1 cellular context compared by ENCODE assay signal in genomic region chr19:49641688-49642487, GRCh38.
TF ChIP-seq lines count a peak whose summit lies in the region.

TSS of gene SCAF1 (plus strand) at chr19:49642209. CDS start at chr19:49645027, 2,818 bp downstream.

TF ChIP-seq in HepG2, 621 proteins besides CTCF, POLR2A, EP300 and RAD21 (continued from another document and continues in another):
- TF ChIP-seq CENPBD1 (CRISPR knock-in tag; IDR thresholded peaks at IDR 0.05; ENCODE audit: borderline replicate concordance, low read depth) (no peak), ZNF44 (CRISPR knock-in tag; IDR thresholded peaks at IDR 0.05) (0 out of 2 replicates have a peak, but pooled peaks have one; percentile 78), HDAC2 (CRISPR knock-in tag; IDR thresholded peaks at IDR 0.05) (peak; percentile 57; the same call in 1 of the 2 replicates), ATF6 (CRISPR knock-in tag; conservative IDR thresholded peaks at IDR 0.05) (no peak), ZHX1 (CRISPR knock-in tag; IDR thresholded peaks at IDR 0.05; ENCODE audit: low read depth) (no peak; the same call in 1 of the 2 replicates), ZBTB14 (CRISPR knock-in tag; IDR thresholded peaks at IDR 0.05) (no peak), ZNF607 (CRISPR knock-in tag; IDR thresholded peaks at IDR 0.05; ENCODE audit: borderline replicate concordance) (peak; percentile 61; the same call in 1 of the 2 replicates), USF2 (IDR thresholded peaks at IDR 0.05; ENCODE audit: low read depth, low read length) (peak; percentile 26; the same call in 1 of the 2 replicates), USF2 (CRISPR knock-in tag; IDR thresholded peaks at IDR 0.05; ENCODE audit: borderline replicate concordance) (peak; percentile 60), ZNF891 (CRISPR knock-in tag; IDR thresholded peaks at IDR 0.05) (no peak), HIC2 (CRISPR knock-in tag; IDR thresholded peaks at IDR 0.05; ENCODE audit: low read depth) (no peak), ZNF639 (CRISPR knock-in tag; conservative IDR thresholded peaks at IDR 0.05) (peak; percentile 96), THAP9 (CRISPR knock-in tag; IDR thresholded peaks at IDR 0.05; ENCODE audit: borderline replicate concordance) (peak; percentile 58; the same call in 1 of the 2 replicates), ETV5 (CRISPR knock-in tag; IDR thresholded peaks at IDR 0.05; ENCODE audit: borderline replicate concordance) (peak; percentile 55), ERF (CRISPR knock-in tag; IDR thresholded peaks at IDR 0.05) (no peak; the same call in 1 of the 2 replicates), SMAD9 (CRISPR knock-in tag; IDR thresholded peaks at IDR 0.05) (no peak), ZNF430 (CRISPR knock-in tag; IDR thresholded peaks at IDR 0.05) (no peak), GLI4 (CRISPR knock-in tag; IDR thresholded peaks at IDR 0.05; ENCODE audit: borderline replicate concordance) (0 out of 2 replicates have a peak, but pooled peaks have one; percentile 21), PBX2 (CRISPR knock-in tag; IDR thresholded peaks at IDR 0.05) (no peak), CBX2 (IDR thresholded peaks at IDR 0.05; ENCODE audit: low read depth, low read length) (no peak), CBX2 (CRISPR knock-in tag; IDR thresholded peaks at IDR 0.05; ENCODE audit: low read depth) (no peak), PAX8 (CRISPR knock-in tag; IDR thresholded peaks at IDR 0.05; ENCODE audit: borderline replicate concordance) (0 out of 2 replicates have a peak, but pooled peaks have one; percentile 18), NFRKB (IDR thresholded peaks at IDR 0.05) (no peak), ZNF597 (CRISPR knock-in tag; IDR thresholded peaks at IDR 0.05) (0 out of 2 replicates have a peak, but pooled peaks have one; percentile 63), ZNF317 (CRISPR knock-in tag; IDR thresholded peaks at IDR 0.05) (peak; percentile 47; the same call in 1 of the 2 replicates), NCOA1 (CRISPR knock-in tag; IDR thresholded peaks at IDR 0.05) (peak; percentile 67; the same call in 1 of the 2 replicates), ARNTL (CRISPR knock-in tag; IDR thresholded peaks at IDR 0.05) (no peak), ATF3 (CRISPR knock-in tag; IDR thresholded peaks at IDR 0.05) (peak; percentile 65; the same call in 1 of the 2 replicates), ZNF138 (CRISPR knock-in tag; IDR thresholded peaks at IDR 0.05; ENCODE audit: low read depth) (no peak), U2AF1 (optimal IDR thresholded peaks at IDR 0.05; ENCODE audit: low read depth, low read length) (no peak), HMGXB3 (CRISPR knock-in tag; IDR thresholded peaks at IDR 0.05; ENCODE audit: borderline replicate concordance) (no peak), ZSCAN9 (CRISPR knock-in tag; IDR thresholded peaks at IDR 0.05; ENCODE audit: borderline replicate concordance) (no peak; the same call in 1 of the 2 replicates)
